ENCODE assay signal across 25 cellular contexts in the genomic region with DNA sequence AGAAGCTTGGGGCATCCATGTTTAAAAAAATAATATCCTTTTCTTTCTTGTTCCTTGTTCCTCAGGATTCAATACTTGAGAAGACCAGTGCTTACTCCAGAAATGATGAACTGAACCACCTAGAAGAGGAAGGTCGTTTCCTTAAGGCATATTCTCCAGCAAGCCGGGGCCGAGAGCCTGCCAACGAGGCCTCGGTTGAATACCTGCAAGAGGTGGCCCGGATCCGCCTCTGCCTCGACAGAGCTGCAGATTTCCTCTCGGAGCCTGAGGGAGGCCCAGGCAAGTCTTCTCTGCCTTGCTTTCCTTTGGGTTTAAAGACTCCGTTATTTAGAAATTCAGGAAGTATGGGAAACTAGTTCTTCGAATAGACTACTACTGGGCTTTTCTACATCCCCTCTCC.
"Had no signal": no experiment of that assay in that cellular context is flagged by ENCODE, and none has a peak within 500 bp of the region (broad histone marks: within the 10 kb centered on the region; RNA-seq: fewer than 3 reads in every experiment).

No MANE protein-coding gene starts in this region.

- H3K9me3 ChIP-seq: esophagus squamous epithelium, heart right ventricle, left lung, psoas muscle, sigmoid colon, thoracic aorta, tibial nerve, upper lobe of left lung had no signal

- H2AFZ ChIP-seq: neural progenitor cell had no signal

- H3K4me2 ChIP-seq: neural progenitor cell had no signal

- H3K4me3 Mint-ChIP-seq: effector memory CD8-positive, alpha-beta T cell; naive thymus-derived CD4-positive, alpha-beta T cell; nephron; neural progenitor cell; stimulated activated memory B cell treated with anti-CD40 and anti-IgM and Interleukin-4, amounts not matched to agents 10 μg/mL and 1 μg/mL and 100 μg/mL, for 72 hours had no signal

- DNase-seq: cortex of kidney; effector memory CD8-positive, alpha-beta T cell; erythroblast; esophagus squamous epithelium; foreskin melanocyte; glutamatergic neuron; heart right ventricle; hippocampal formation; left cardiac atrium; mammary epithelial cell; mesendoderm; midbrain; naive thymus-derived CD4-positive, alpha-beta T cell; psoas muscle; right cardiac atrium; stimulated activated CD4-positive, alpha-beta T cell treated with anti-CD3 and anti-CD28 coated beads, Interleukin-4, amount 100 ng/mL, for 4 hours; stimulated activated naive CD8-positive, alpha-beta T cell treated with anti-CD3 and anti-CD28 coated beads, Interleukin-15, Interleukin-2, amounts not matched to agents 100 U/mL and 50 U/mL, for 24 hours had no signal

- H3K27ac ChIP-seq: esophagus squamous epithelium, heart right ventricle, left lung, neural progenitor cell, psoas muscle, sigmoid colon, thoracic aorta, tibial nerve, upper lobe of left lung had no signal

- H3K27me3 ChIP-seq: esophagus squamous epithelium, heart right ventricle, left lung, neural progenitor cell, sigmoid colon, tibial nerve, upper lobe of left lung had no signal

- H3K9me3 Mint-ChIP-seq: effector memory CD8-positive, alpha-beta T cell; naive thymus-derived CD4-positive, alpha-beta T cell; nephron; neural progenitor cell; stimulated activated memory B cell treated with anti-CD40 and anti-IgM and Interleukin-4, amounts not matched to agents 10 μg/mL and 1 μg/mL and 100 μg/mL, for 72 hours had no signal

- H3K4me3 ChIP-seq: esophagus squamous epithelium, heart right ventricle, left lung, neural progenitor cell, psoas muscle, sigmoid colon, thoracic aorta, tibial nerve, upper lobe of left lung had no signal

- H3K27ac Mint-ChIP-seq: nephron; neural progenitor cell; stimulated activated memory B cell treated with anti-CD40 and anti-IgM and Interleukin-4, amounts not matched to agents 10 μg/mL and 1 μg/mL and 100 μg/mL, for 72 hours had no signal

- H3K36me3 ChIP-seq: neural progenitor cell had no signal

- ATAC-seq: effector memory CD8-positive, alpha-beta T cell; heart right ventricle; left cardiac atrium; left lung; naive thymus-derived CD4-positive, alpha-beta T cell; psoas muscle; stimulated activated memory B cell treated with anti-CD40 and anti-IgM and Interleukin-4, amounts not matched to agents 10 μg/mL and 1 μg/mL and 100 μg/mL, for 72 hours; stimulated activated naive CD8-positive, alpha-beta T cell treated with anti-CD3 and anti-CD28 coated beads, Interleukin-15, Interleukin-2, amounts not matched to agents 100 U/mL and 50 U/mL, for 24 hours had no signal

- H3K4me1 Mint-ChIP-seq: nephron; neural progenitor cell; stimulated activated memory B cell treated with anti-CD40 and anti-IgM and Interleukin-4, amounts not matched to agents 10 μg/mL and 1 μg/mL and 100 μg/mL, for 72 hours had no signal

- H3K27me3 Mint-ChIP-seq: effector memory CD8-positive, alpha-beta T cell; naive thymus-derived CD4-positive, alpha-beta T cell; stimulated activated memory B cell treated with anti-CD40 and anti-IgM and Interleukin-4, amounts not matched to agents 10 μg/mL and 1 μg/mL and 100 μg/mL, for 72 hours had no signal

- H3K4me1 ChIP-seq: esophagus squamous epithelium, heart right ventricle, left lung, neural progenitor cell, psoas muscle, sigmoid colon, tibial nerve, upper lobe of left lung had no signal
